17 cellular contexts compared by ENCODE assay signal in the genomic region with DNA sequence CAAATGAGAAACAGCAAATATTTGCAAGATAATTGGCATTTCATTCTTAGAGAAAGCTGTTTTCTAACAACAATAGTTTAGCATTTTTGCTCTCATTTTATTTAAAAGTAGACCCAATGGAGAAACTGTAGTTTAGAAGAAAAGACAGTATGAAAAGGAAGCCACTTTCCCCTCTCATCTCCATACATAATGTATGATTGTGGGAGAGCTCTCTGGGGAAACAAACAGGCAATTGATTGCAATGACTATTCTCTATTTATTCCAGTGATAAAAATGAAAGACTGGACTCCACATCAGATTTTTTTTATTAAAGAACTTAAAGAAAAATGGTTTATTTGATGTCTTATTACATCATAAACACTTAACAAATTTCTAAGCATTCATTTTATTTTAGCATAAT.
"Had no signal": no experiment of that assay in that cellular context is flagged by ENCODE, and none has a peak within 500 bp of the region (broad histone marks: within the 10 kb centered on the region; RNA-seq: fewer than 3 reads in every experiment).

No MANE protein-coding gene starts in this region.

- ATAC-seq: gastroesophageal sphincter; left cardiac atrium; naive thymus-derived CD4-positive, alpha-beta T cell; right lobe of liver; stimulated activated effector memory CD8-positive, alpha-beta T cell treated with anti-CD3 and anti-CD28 coated beads, Interleukin-12 subunit alpha, Interleukin-12 subunit beta, amount 100 ng/mL, for 72 hours; stimulated activated naive CD8-positive, alpha-beta T cell treated with anti-CD3 and anti-CD28 coated beads, Interleukin-15, Interleukin-2, amounts not matched to agents 100 U/mL and 50 U/mL, for 24 hours had no signal

- DNase-seq: cerebellar nuclear complex; colonic mucosa; dermis blood vessel endothelial cell; effector CD8-positive, alpha-beta T cell; immature natural killer cell; left cardiac atrium; left ventricle myocardium inferior; mesendoderm; naive thymus-derived CD4-positive, alpha-beta T cell; ovary; right lobe of liver; stimulated activated CD4-positive, alpha-beta T cell treated with anti-CD3 and anti-CD28 coated beads, Interleukin-4, amount 100 ng/mL, for 1 hour; stimulated activated CD8-positive, alpha-beta memory T cell treated with anti-CD3 and anti-CD28 coated beads, Interleukin-4, amount 100 ng/mL, for 48 hours; stimulated activated naive CD8-positive, alpha-beta T cell treated with anti-CD3 and anti-CD28 coated beads, Interleukin-15, Interleukin-2, amounts not matched to agents 100 U/mL and 50 U/mL, for 24 hours; transverse colon had no signal
